2 cellular contexts compared by ENCODE assay signal in the genomic region with DNA sequence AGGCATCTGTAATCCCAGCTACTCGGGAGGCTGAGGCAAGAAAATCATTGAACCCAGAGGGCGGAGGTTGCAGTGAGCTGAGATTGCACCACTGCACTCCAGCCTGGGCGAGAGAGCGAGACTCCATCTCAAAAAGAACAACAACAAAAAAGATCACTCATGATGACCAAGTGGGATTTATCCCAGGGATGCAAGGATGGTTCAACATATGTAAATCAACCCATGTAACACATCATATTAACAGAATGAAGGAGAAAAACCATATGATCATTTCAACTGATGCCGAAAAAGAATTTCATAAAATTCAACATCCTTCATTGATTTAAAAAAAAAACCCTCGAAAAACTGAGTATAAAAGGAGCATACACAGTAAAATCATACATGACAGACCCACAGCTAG. TPM values are rescaled to one million over a fixed set of nuclear protein-coding genes. Genes with fewer than 3 reads are reported as not detected.
"Had no signal": no experiment of that assay in that cellular context is flagged by ENCODE, and none has a peak within 500 bp of the region (broad histone marks: within the 10 kb centered on the region; RNA-seq: fewer than 3 reads in every experiment).

No MANE protein-coding gene starts in this region.

RNA-seq across cellular contexts. Expression of gene ZNF695, which starts 3.8 kb away (rescaled TPM):
- total RNA-seq: Right ventricle myocardium inferior, Right ventricle myocardium superior had no signal
